1 cellular context compared by ENCODE assay signal in the genomic region with DNA sequence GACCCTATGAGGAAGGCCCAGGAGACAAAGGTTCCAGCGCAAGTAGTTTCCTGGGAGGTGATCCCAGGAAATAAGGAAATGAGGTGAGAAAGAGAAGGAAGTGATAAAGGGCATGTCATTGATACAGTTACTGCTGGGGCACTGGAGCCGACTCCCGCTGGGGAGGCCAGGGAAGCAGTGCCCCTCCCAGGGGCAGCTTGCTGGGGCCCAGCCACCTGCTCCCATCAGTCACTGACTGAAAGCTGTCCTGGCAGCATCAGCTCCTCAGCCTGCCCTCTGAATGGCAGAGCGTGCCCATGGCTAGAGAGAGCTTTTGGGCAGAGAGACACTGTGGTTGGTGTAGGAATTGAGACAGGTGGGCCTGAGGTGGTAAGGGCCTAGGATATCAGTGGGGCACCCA. TPM values are rescaled to one million over a fixed set of nuclear protein-coding genes. Genes with fewer than 3 reads are reported as not detected.
"Had no signal": no experiment of that assay in that cellular context is flagged by ENCODE, and none has a peak within 500 bp of the region (broad histone marks: within the 10 kb centered on the region; RNA-seq: fewer than 3 reads in every experiment).

No MANE protein-coding gene starts in this region.

RNA-seq across cellular contexts. Expression of a gene that starts 33.2 kb away (rescaled TPM):
- polyA plus RNA-seq: naive thymus-derived CD4-positive, alpha-beta T cell had no signal
